ENCODE assay signal across 14 cellular contexts in the genomic region with DNA sequence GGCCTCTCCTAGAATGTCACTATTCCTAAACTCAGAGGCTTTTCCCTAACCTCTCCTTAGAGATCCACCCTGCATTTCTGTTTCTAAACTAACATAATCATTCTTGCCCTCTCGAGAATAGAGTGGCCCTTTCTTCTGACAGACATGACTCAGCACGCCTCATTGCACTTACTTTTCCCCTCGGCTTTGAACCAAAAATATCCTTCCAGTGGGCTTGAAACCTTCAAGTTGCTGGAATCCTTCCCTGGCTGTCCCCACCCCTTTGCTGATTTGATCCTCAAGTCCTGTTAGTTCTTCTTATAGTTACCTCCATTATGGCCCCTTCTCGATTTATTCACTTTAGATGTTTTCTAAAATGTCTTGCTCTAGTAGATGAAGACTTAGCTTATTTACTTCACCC.
DNase-seq lines count a peak whose midpoint lies in the region; ATAC-seq, FAIRE-seq and TF ChIP-seq lines count a peak whose summit lies in the region.
"Had no signal": no experiment of that assay in that cellular context is flagged by ENCODE, and none has a peak within 500 bp of the region (broad histone marks: within the 10 kb centered on the region; RNA-seq: fewer than 3 reads in every experiment).

No MANE protein-coding gene starts in this region.

- no peak for FAIRE-seq in urothelium cell line (lab: Jason Lieb, UNC)

- H3K27me3 ChIP-seq in mammary epithelial cell (ENCODE audit: insufficient read depth, low read length) (no peaks in the 10 kb centered on the region), ovary (no peaks in the 10 kb centered on the region)

- no peak overlapping the region for H3K9ac ChIP-seq in mammary epithelial cell (ENCODE audit: insufficient read depth, low read length)

- peak overlapping the region; percentile 84 for H2AFZ ChIP-seq in mammary epithelial cell (ENCODE audit: low read depth, low read length)

- H3K4me3 ChIP-seq in mammary epithelial cell (replicated peaks in 1 of 3; ENCODE audit: insufficient read depth in 1 of 3, low read depth in 2 of 3, low read length in 3 of 3) (no peak overlapping the region), ovary (no peak overlapping the region)

- H4K20me1 ChIP-seq in mammary epithelial cell (ENCODE audit: insufficient read depth, low read length): no peaks in the 10 kb centered on the region

- TF ChIP-seq CTCF in mammary epithelial cell (conservative IDR thresholded peaks at IDR 0.05 in 1 of 2, IDR thresholded peaks at IDR 0.05 in 1 of 2; ENCODE audit: extremely low read depth in 1 of 2, insufficient read depth in 1 of 2, low read depth in 1 of 2, low read length in 2 of 2): no peak
- TF ChIP-seq CTCF in ovary (IDR thresholded peaks at IDR 0.05): no peak

- intact Hi-C loops in mammary epithelial cell (cut with micrococcal nuclease) (no loop called here), ovary (cut with DNase I) (no loop called here)

- peak overlapping the region; percentile 45 for H3K4me2 ChIP-seq in mammary epithelial cell (ENCODE audit: insufficient read depth, low read depth, low read length)

- H3K4me1 ChIP-seq in mammary epithelial cell (ENCODE audit: insufficient read depth, low read length) (peaks cover 12% of the 10 kb centered on the region), ovary (ENCODE audit: insufficient read depth) (peaks cover 31% of the 10 kb centered on the region)

- CTCF ChIA-PET in mammary epithelial cell (lab: Charles Lee; ENCODE audit: low non-redundant PET): no interaction called here

- DNase-seq in HT1080 (ENCODE audit: low read depth) (peak; percentile 74), mammary epithelial cell (peak; percentile 36), hepatic stellate cell (ENCODE audit: low spot score) (peak; percentile 26), urothelium cell line (ENCODE audit: low spot score) (peak; percentile 31), globus pallidus (ENCODE audit: low spot score) (no peak), ovary (no peak), left lobe of liver (ENCODE audit: low spot score) (no peak)
- DNase-seq: activated CD8-positive, alpha-beta memory T cell treated with anti-CD3 and anti-CD28 coated beads, Interleukin-2, amount 10 ng/mL, durations not matched to agents 7 days and 5 days; activated naive CD4-positive, alpha-beta T cell; CD4-positive, alpha-beta T cell; GDM1; NCI-H2107; stimulated activated naive CD4-positive, alpha-beta T cell treated with Interleukin-2 at 50 U/mL for 16 hours; WERI-Rb-1 had no signal

- WGBS in mammary epithelial cell (ENCODE audit: low coverage, missing lambda C conversion rate): 37% methylated on average over 4 of the region's 4 CpGs
- 54 to 66% (median 63%) methylated on average over 4 of the region's 4 CpGs for WGBS in ovary, 3 donors

- in situ Hi-C loops in mammary epithelial cell (cut with MboI; ENCODE audit: low sequenced_read_pairs in 2 of 2): no loop called here

- H3K36me3 ChIP-seq in mammary epithelial cell (ENCODE audit: insufficient read depth, low read length): no peaks in the 10 kb centered on the region
- H3K36me3 ChIP-seq in ovary: no peaks in the 10 kb centered on the region
- H3K36me3 ChIP-seq: WERI-Rb-1 had no signal

- H3K9me3 ChIP-seq in mammary epithelial cell (replicated peaks; ENCODE audit: insufficient read depth, low read length) (no peaks in the 10 kb centered on the region), ovary (no peaks in the 10 kb centered on the region)

- no peak for TF ChIP-seq EP300 in ovary (IDR thresholded peaks at IDR 0.05)

- ATAC-seq in left lobe of liver: no peak
- ATAC-seq: activated CD8-positive, alpha-beta memory T cell treated with anti-CD3 and anti-CD28 coated beads, Interleukin-2, amount 10 ng/mL, durations not matched to agents 7 days and 5 days had no signal

- dilution Hi-C loops in mammary epithelial cell (cut with HindIII; ENCODE audit: low sequenced_read_pairs): no loop called here

- H3K79me2 ChIP-seq in mammary epithelial cell (ENCODE audit: insufficient read depth, low read length): no peaks in the 10 kb centered on the region

- BruUV-seq in mammary epithelial cell (replicated peaks; lab: Mats Ljungman, UMichigan): no TSS peak

- TF ChIP-seq POLR2A in ovary (IDR thresholded peaks at IDR 0.05): no peak

- H3K27ac ChIP-seq in mammary epithelial cell (ENCODE audit: insufficient read depth, low read depth, low read length) (peak overlapping the region; percentile 46), ovary (no peak overlapping the region)
- H3K27ac ChIP-seq: WERI-Rb-1 had no signal

Comparison
In these comparisons a context has a peak if more than half of its experiments do, and no peak if none do; other contexts are left out.
1. DNase-seq: peak in HT1080 (single experiment), mammary epithelial cell (single experiment), hepatic stellate cell (single experiment) and urothelium cell line (single experiment); none in globus pallidus (single experiment), ovary (0 of 5) and left lobe of liver (single experiment).